In genomic region chr1:234983554-234983911, GRCh38 we compare ENCODE assay signal across 14 cellular contexts.
A peak's percentile ranks its signal among the peaks of the same experiment; 100 is the strongest.
DNase-seq lines count a peak whose midpoint lies in the region; ATAC-seq and TF ChIP-seq lines count a peak whose summit lies in the region.
"Had no signal": no experiment of that assay in that cellular context is flagged by ENCODE, and none has a peak within 500 bp of the region (broad histone marks: within the 10 kb centered on the region; RNA-seq: fewer than 3 reads in every experiment).

No MANE protein-coding gene starts in this region.

- H3K27ac ChIP-seq in liver (ENCODE audit: low read depth in 1 of 2, low read length in 2 of 2), result peak overlapping the region; percentile 43 to 70
- H3K27ac ChIP-seq in thoracic aorta, result peak overlapping the region; percentile 93 to 99
- H3K27ac ChIP-seq: 22Rv1, KMS-11 had no signal

- H3K4me3 Mint-ChIP-seq in T-helper 1 cell treated with Interleukin-12 subunit alpha and Interleukin-12 subunit beta and Interleukin-4 antibody, amounts not matched to agents 30 μg/mL and 1 μg/mL, for 36 hours, result no peak overlapping the region
- H3K4me3 Mint-ChIP-seq in activated T-helper 1 cell treated with anti-CD3 and anti-CD28 coated beads, Interleukin-12 subunit alpha, Interleukin-12 subunit beta, Interleukin-2, Interleukin-4 antibody, amounts not matched to agents 30 ng/mL and 10 ng/mL and 1 ng/mL, durations not matched to agents 14 hours and 24 hours and 36 hours, result no peak overlapping the region
- H3K4me3 Mint-ChIP-seq: naive B cell had no signal

- ATAC-seq in thoracic aorta (ENCODE audit: insufficient number of reproducible peaks, low FRiP score, low read depth) (no peak), GM21367 (IDR thresholded peaks at IDR 0.05; ENCODE audit: unreplicated experiment) (no peak)
- ATAC-seq: esophagus mucosa had no signal

- H3K9me3 ChIP-seq in liver (ENCODE audit: control insufficient read depth in 4 of 4, low read length in 3 of 4) (no peaks in the 10 kb centered on the region), thoracic aorta (no peaks in the 10 kb centered on the region)

- H3K4me1 Mint-ChIP-seq in T-helper 1 cell treated with Interleukin-12 subunit alpha and Interleukin-12 subunit beta and Interleukin-4 antibody, amounts not matched to agents 30 μg/mL and 1 μg/mL, for 36 hours (ENCODE audit: low read depth), result peaks cover 68% of the 10 kb centered on the region
- H3K4me1 Mint-ChIP-seq in activated T-helper 1 cell treated with anti-CD3 and anti-CD28 coated beads, Interleukin-12 subunit alpha, Interleukin-12 subunit beta, Interleukin-2, Interleukin-4 antibody, amounts not matched to agents 30 ng/mL and 10 ng/mL and 1 ng/mL, durations not matched to agents 14 hours and 24 hours and 36 hours (ENCODE audit: low read depth), result peaks cover 85% of the 10 kb centered on the region

- DNase-seq in T-helper 1 cell (no peak), thoracic aorta (ENCODE audit: low spot score) (no peak), AG20443 (ENCODE audit: low spot score) (no peak), NCI-H2227 treated with DMSO at 0.1 percent for 48 hours (lab: John Stamatoyannopoulos, UW) (no peak)
- no peak for DNase-seq in activated T-helper 1 cell treated with anti-CD3 and anti-CD28 coated beads, Interleukin-12 subunit alpha, Interleukin-12 subunit beta, Interleukin-2, Interleukin-4 antibody, amounts not matched to agents 30 ng/mL and 10 ng/mL and 1 ng/mL, durations not matched to agents 14 hours and 24 hours and 36 hours (ENCODE audit: low spot score)
- DNase-seq: naive B cell; NCI-H2081; NK-92 treated with Interleukin-12 subunit alpha and Interleukin-12 subunit beta, amount 100 ng/mL, for 24 hours had no signal

- TF ChIP-seq CTCF in liver (IDR thresholded peaks at IDR 0.05; ENCODE audit: low read depth, low read length, missing input control) (no peak), thoracic aorta (IDR thresholded peaks at IDR 0.05) (no peak)

- TF ChIP-seq RAD21 in liver (IDR thresholded peaks at IDR 0.05), result no peak

- H3K4me1 ChIP-seq in liver (ENCODE audit: control insufficient read depth in 4 of 4, insufficient read depth in 4 of 4, low read length in 3 of 4) (peaks cover 16 to 37% (median 20%) of the 10 kb centered on the region in 4 donors), thoracic aorta (ENCODE audit: control insufficient read depth in 1 of 2, low read depth in 2 of 2) (peaks cover 55 to 97% of the 10 kb centered on the region in 2 donors)

- peaks cover 8% of the 10 kb centered on the region for H3K36me3 Mint-ChIP-seq in T-helper 1 cell treated with Interleukin-12 subunit alpha and Interleukin-12 subunit beta and Interleukin-4 antibody, amounts not matched to agents 30 μg/mL and 1 μg/mL, for 36 hours (ENCODE audit: low read depth)
- H3K36me3 Mint-ChIP-seq in activated T-helper 1 cell treated with anti-CD3 and anti-CD28 coated beads, Interleukin-12 subunit alpha, Interleukin-12 subunit beta, Interleukin-2, Interleukin-4 antibody, amounts not matched to agents 30 ng/mL and 10 ng/mL and 1 ng/mL, durations not matched to agents 14 hours and 24 hours and 36 hours (ENCODE audit: low read depth), result peaks cover 13% of the 10 kb centered on the region
- H3K36me3 Mint-ChIP-seq: naive B cell had no signal

- H3K27ac Mint-ChIP-seq in T-helper 1 cell treated with Interleukin-12 subunit alpha and Interleukin-12 subunit beta and Interleukin-4 antibody, amounts not matched to agents 30 μg/mL and 1 μg/mL, for 36 hours, result peak overlapping the region; percentile 43
- peak overlapping the region; percentile 71 for H3K27ac Mint-ChIP-seq in activated T-helper 1 cell treated with anti-CD3 and anti-CD28 coated beads, Interleukin-12 subunit alpha, Interleukin-12 subunit beta, Interleukin-2, Interleukin-4 antibody, amounts not matched to agents 30 ng/mL and 10 ng/mL and 1 ng/mL, durations not matched to agents 14 hours and 24 hours and 36 hours

- WGBS in liver, result 88% methylated on average over 4 of the region's 4 CpGs

- intact Hi-C loops in activated T-helper 1 cell treated with anti-CD3 and anti-CD28 coated beads, Interleukin-12 subunit alpha, Interleukin-12 subunit beta, Interleukin-2, Interleukin-4 antibody, amounts not matched to agents 30 ng/mL and 10 ng/mL and 1 ng/mL, durations not matched to agents 14 hours and 24 hours and 36 hours (cut with micrococcal nuclease), result no loop called here

- no peaks in the 10 kb centered on the region for H3K27me3 Mint-ChIP-seq in T-helper 1 cell treated with Interleukin-12 subunit alpha and Interleukin-12 subunit beta and Interleukin-4 antibody, amounts not matched to agents 30 μg/mL and 1 μg/mL, for 36 hours (ENCODE audit: low read depth)
- H3K27me3 Mint-ChIP-seq in activated T-helper 1 cell treated with anti-CD3 and anti-CD28 coated beads, Interleukin-12 subunit alpha, Interleukin-12 subunit beta, Interleukin-2, Interleukin-4 antibody, amounts not matched to agents 30 ng/mL and 10 ng/mL and 1 ng/mL, durations not matched to agents 14 hours and 24 hours and 36 hours (ENCODE audit: insufficient read depth), result no peaks in the 10 kb centered on the region
- H3K27me3 Mint-ChIP-seq: naive B cell had no signal

- H3K4me3 ChIP-seq in liver (ENCODE audit: low read depth in 1 of 3, low read length in 3 of 3), result no peak overlapping the region
- no peak overlapping the region for H3K4me3 ChIP-seq in thoracic aorta

- H3K27me3 ChIP-seq in liver (ENCODE audit: control insufficient read depth in 4 of 4, insufficient read depth in 4 of 4, low read length in 3 of 4) (no peaks in the 10 kb centered on the region), thoracic aorta (replicated peaks; ENCODE audit: insufficient read depth) (no peaks in the 10 kb centered on the region)

- no peaks in the 10 kb centered on the region for H3K9me3 Mint-ChIP-seq in T-helper 1 cell treated with Interleukin-12 subunit alpha and Interleukin-12 subunit beta and Interleukin-4 antibody, amounts not matched to agents 30 μg/mL and 1 μg/mL, for 36 hours
- peaks cover 3% of the 10 kb centered on the region for H3K9me3 Mint-ChIP-seq in activated T-helper 1 cell treated with anti-CD3 and anti-CD28 coated beads, Interleukin-12 subunit alpha, Interleukin-12 subunit beta, Interleukin-2, Interleukin-4 antibody, amounts not matched to agents 30 ng/mL and 10 ng/mL and 1 ng/mL, durations not matched to agents 14 hours and 24 hours and 36 hours
- H3K9me3 Mint-ChIP-seq: naive B cell had no signal

- H3K9ac ChIP-seq in liver (ENCODE audit: low read depth in 1 of 2, low read length in 2 of 2), result no peak overlapping the region
- H3K9ac ChIP-seq: KMS-11 had no signal

- H3K36me3 ChIP-seq in liver (ENCODE audit: control insufficient read depth in 4 of 4, insufficient read depth in 3 of 4, low read depth in 1 of 4, low read length in 3 of 4) (no peaks in the 10 kb centered on the region), thoracic aorta (no peaks in the 10 kb centered on the region)

TF ChIP-seq in liver, 16 proteins besides CTCF, POLR2A, EP300 and RAD21:
- TF ChIP-seq TAF1 (conservative IDR thresholded peaks at IDR 0.05) (no peak), JUND (IDR thresholded peaks at IDR 0.05) (no peak), EGR1 (IDR thresholded peaks at IDR 0.05; ENCODE audit: low read depth in 2 of 2) (no peak), SP1 (IDR thresholded peaks at IDR 0.05) (no peak), REST (IDR thresholded peaks at IDR 0.05) (no peak), FOXA1 (IDR thresholded peaks at IDR 0.05) (no peak), FOXA2 (IDR thresholded peaks at IDR 0.05) (no peak), MAX (IDR thresholded peaks at IDR 0.05) (no peak), GABPA (IDR thresholded peaks at IDR 0.05 in 1 of 2, conservative IDR thresholded peaks at IDR 0.05 in 1 of 2) (no peak), NR2F2 (IDR thresholded peaks at IDR 0.05) (no peak)
